27 cellular contexts compared by ENCODE assay signal in the genomic region with DNA sequence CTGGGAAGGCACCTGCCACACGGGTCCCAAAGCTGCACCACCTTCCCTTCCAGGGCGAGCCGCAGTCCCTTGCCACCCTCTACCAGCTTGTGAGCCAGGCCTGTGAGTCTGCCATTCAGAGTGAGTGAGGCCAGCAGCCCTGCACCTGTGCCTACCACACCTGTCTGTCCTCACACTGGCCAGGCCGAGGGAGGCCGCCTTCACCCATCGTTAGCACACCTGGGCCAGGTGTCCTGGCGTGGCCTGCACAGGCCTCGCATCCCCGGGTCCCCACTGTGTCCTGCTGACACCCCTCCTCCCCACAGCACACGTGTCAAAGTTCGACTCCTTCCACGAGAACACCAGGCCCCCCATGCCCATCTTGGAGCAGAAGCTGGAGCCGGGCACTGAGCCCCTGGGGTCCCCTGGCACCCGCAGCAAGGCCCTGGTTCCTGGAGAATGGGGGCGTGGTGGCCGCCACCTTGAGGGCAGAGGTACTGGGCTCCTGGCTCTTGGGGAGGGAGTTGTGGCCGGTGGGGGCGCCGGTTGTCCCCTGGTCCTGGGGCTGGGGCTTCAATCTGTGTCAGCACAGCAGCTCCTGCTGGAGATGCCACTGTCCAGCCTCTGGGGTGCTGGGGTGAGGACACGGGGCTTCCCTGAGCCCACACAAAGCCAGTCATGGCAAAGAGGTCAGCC. TPM values are rescaled to one million over a fixed set of nuclear protein-coding genes. Genes with fewer than 3 reads are reported as not detected.
A peak's percentile ranks its signal among the peaks of the same experiment; 100 is the strongest.
DNase-seq lines count a peak whose midpoint lies in the region; ATAC-seq and TF ChIP-seq lines count a peak whose summit lies in the region.
"Had no signal": no experiment of that assay in that cellular context is flagged by ENCODE, and none has a peak within 500 bp of the region (broad histone marks: within the 10 kb centered on the region; RNA-seq: fewer than 3 reads in every experiment).

No MANE protein-coding gene starts in this region.

- POLR2A ChIA-PET in CD4-positive, alpha-beta T cell (lab: Charles Lee): no interaction called here

- no peaks in the 10 kb centered on the region for H3K9me2 ChIP-seq in GM23338 (ENCODE audit: insufficient read depth)

- peaks cover 8% of the 10 kb centered on the region for H3K9me3 Mint-ChIP-seq in CD4-positive, alpha-beta T cell
- peaks cover 9% of the 10 kb centered on the region for H3K9me3 Mint-ChIP-seq in GM23338
- H3K9me3 Mint-ChIP-seq in natural killer cell: peaks cover 6 to 7% of the 10 kb centered on the region in 2 donors
- peaks cover 9% of the 10 kb centered on the region for H3K9me3 Mint-ChIP-seq in activated T-helper 2 cell treated with anti-CD3 and anti-CD28 coated beads, Interferon-gamma antibody, Interleukin-2, Interleukin-4, amounts not matched to agents 10 μg/mL and 5 μg/mL and 100 μg/mL, durations not matched to agents 14 hours and 24 hours and 36 hours

- H2AFZ ChIP-seq in GM23338: no peak overlapping the region

- no peaks in the 10 kb centered on the region for H3K27me3 ChIP-seq in CD4-positive, alpha-beta T cell (ENCODE audit: control insufficient read depth, insufficient read depth, low read length)
- no peaks in the 10 kb centered on the region for H3K27me3 ChIP-seq in GM23338 (ENCODE audit: insufficient read depth)
- H3K27me3 ChIP-seq: testis, vagina had no signal

- peaks cover 4% of the 10 kb centered on the region for H3K4me1 Mint-ChIP-seq in CD4-positive, alpha-beta T cell (ENCODE audit: low read depth)
- H3K4me1 Mint-ChIP-seq in GM23338 (peaks cover 5% of the 10 kb centered on the region), natural killer cell (peaks cover 0 to 5% of the 10 kb centered on the region in 2 donors)
- H3K4me1 Mint-ChIP-seq in activated T-helper 2 cell treated with anti-CD3 and anti-CD28 coated beads, Interferon-gamma antibody, Interleukin-2, Interleukin-4, amounts not matched to agents 10 μg/mL and 5 μg/mL and 100 μg/mL, durations not matched to agents 14 hours and 24 hours and 36 hours (ENCODE audit: low read depth): no peaks in the 10 kb centered on the region
- H3K4me1 Mint-ChIP-seq: activated CD4-positive, alpha-beta T cell treated with anti-CD3 and anti-CD28 coated beads, Interleukin-2, amount 10 ng/mL, durations not matched to agents 24 days and 14 days; activated naive CD8-positive, alpha-beta T cell treated with anti-CD3 and anti-CD28 coated beads, Interleukin-2, amount 10 ng/mL, durations not matched to agents 7 days and 5 days; activated T-helper 17 cell treated with anti-CD3 and anti-CD28 coated beads, Interleukin-2, amount 50 U/mL, for 72 hours had no signal

- intact Hi-C loops in CD4-positive, alpha-beta T cell (cut with DNase I, micrococcal nuclease): no loop called here
- intact Hi-C loops in left cardiac atrium (cut with DNase I): no loop called here
- intact Hi-C loops in natural killer cell (cut with micrococcal nuclease): no loop called here
- intact Hi-C loops in activated T-helper 2 cell treated with anti-CD3 and anti-CD28 coated beads, Interferon-gamma antibody, Interleukin-2, Interleukin-4, amounts not matched to agents 10 μg/mL and 5 μg/mL and 100 μg/mL, durations not matched to agents 14 hours and 24 hours and 36 hours (cut with micrococcal nuclease): no loop called here

- no peaks in the 10 kb centered on the region for H3K36me3 ChIP-seq in GM23338 (ENCODE audit: insufficient read depth)
- H3K36me3 ChIP-seq: vagina, WERI-Rb-1 had no signal

- DNase-seq in CD4-positive, alpha-beta T cell: no peak
- DNase-seq in GM23338 (ENCODE audit: low spot score) (no peak), left cardiac atrium (peak; percentile 19), natural killer cell (no peak), hypothalamus (lab: John Stamatoyannopoulos, UW) (no peak), dermis blood vessel endothelial cell (no peak)
- DNase-seq in activated T-helper 2 cell treated with anti-CD3 and anti-CD28 coated beads, Interferon-gamma antibody, Interleukin-2, Interleukin-4, amounts not matched to agents 10 μg/mL and 5 μg/mL and 100 μg/mL, durations not matched to agents 14 hours and 24 hours and 36 hours (ENCODE audit: low spot score): no peak
- DNase-seq: activated CD4-positive, alpha-beta T cell treated with anti-CD3 and anti-CD28 coated beads, Interleukin-2, amount 10 ng/mL, durations not matched to agents 24 days and 14 days; activated CD8-positive, alpha-beta memory T cell treated with anti-CD3 and anti-CD28 coated beads, Interleukin-2, amount 50 U/mL, for 4 hours; activated naive CD8-positive, alpha-beta T cell treated with anti-CD3 and anti-CD28 coated beads, Interleukin-2, amount 10 ng/mL, durations not matched to agents 7 days and 5 days; DMS 273 treated with DMSO at 0.1 percent for 48 hours; kidney glomerular epithelial cell; mesenchymal stem cell; NCI-H146; NCI-H510A treated with DMSO at 0.1 percent for 48 hours; stimulated activated CD4-positive, alpha-beta T cell treated with anti-CD3 and anti-CD28 coated beads, Interleukin-4, amount 100 ng/mL, for 1 hour; stimulated activated naive B cell treated with anti-CD40 and anti-IgM and Interleukin-4, amounts not matched to agents 10 μg/mL and 1 μg/mL and 100 μg/mL, for 72 hours; testis; WERI-Rb-1 had no signal

- CTCF ChIA-PET in CD4-positive, alpha-beta T cell (lab: Charles Lee): no interaction called here

- H3K4me3 ChIP-seq in GM23338: no peak overlapping the region
- H3K4me3 ChIP-seq: testis, vagina had no signal

- H3K27ac ChIP-seq in CD4-positive, alpha-beta T cell (ENCODE audit: low read depth, low read length): no peak overlapping the region
- no peak overlapping the region for H3K27ac ChIP-seq in GM23338 (ENCODE audit: low read depth)
- H3K27ac ChIP-seq: KMS-11, testis, vagina, WERI-Rb-1 had no signal

- ATAC-seq in CD4-positive, alpha-beta T cell (ENCODE audit: poor library complexity): no peak
- ATAC-seq in GM23338: peak; percentile 25
- ATAC-seq in left cardiac atrium: no peak
- no peak for ATAC-seq in natural killer cell
- ATAC-seq: activated T-helper 17 cell treated with anti-CD3 and anti-CD28 coated beads, Interleukin-2, amount 50 U/mL, for 72 hours had no signal

- H3K4me2 ChIP-seq in GM23338: no peak overlapping the region
- H3K4me2 ChIP-seq: KMS-11 had no signal

- H4K20me1 ChIP-seq in GM23338 (replicated peaks; ENCODE audit: insufficient read depth): no peaks in the 10 kb centered on the region

- no peaks in the 10 kb centered on the region; the same call in 1 of the 2 replicates for H3K4me1 ChIP-seq in GM23338 (ENCODE audit: insufficient read depth)
- H3K4me1 ChIP-seq: testis, vagina had no signal

- H3K79me2 ChIP-seq in GM23338 (replicated peaks; ENCODE audit: insufficient read depth): no peaks in the 10 kb centered on the region

- H3F3A ChIP-seq in GM23338 (replicated peaks; ENCODE audit: low read depth): no peaks in the 10 kb centered on the region

- peak overlapping the region; percentile 65 for H3K27ac Mint-ChIP-seq in CD4-positive, alpha-beta T cell
- no peak overlapping the region for H3K27ac Mint-ChIP-seq in GM23338
- H3K27ac Mint-ChIP-seq in natural killer cell: peak overlapping the region; percentile 86 to 87
- no peak overlapping the region for H3K27ac Mint-ChIP-seq in activated T-helper 2 cell treated with anti-CD3 and anti-CD28 coated beads, Interferon-gamma antibody, Interleukin-2, Interleukin-4, amounts not matched to agents 10 μg/mL and 5 μg/mL and 100 μg/mL, durations not matched to agents 14 hours and 24 hours and 36 hours
- H3K27ac Mint-ChIP-seq: activated naive CD8-positive, alpha-beta T cell treated with anti-CD3 and anti-CD28 coated beads, Interleukin-2, amount 10 ng/mL, durations not matched to agents 7 days and 5 days; activated T-helper 17 cell treated with anti-CD3 and anti-CD28 coated beads, Interleukin-2, amount 50 U/mL, for 72 hours; stimulated activated naive B cell treated with anti-CD40 and anti-IgM and Interleukin-4, amounts not matched to agents 10 μg/mL and 1 μg/mL and 100 μg/mL, for 72 hours had no signal

- no peaks in the 10 kb centered on the region for H3K36me3 Mint-ChIP-seq in CD4-positive, alpha-beta T cell (ENCODE audit: low read depth)
- peaks cover 9% of the 10 kb centered on the region for H3K36me3 Mint-ChIP-seq in GM23338 (ENCODE audit: low read depth)
- H3K36me3 Mint-ChIP-seq in natural killer cell: peaks cover 6% of the 10 kb centered on the region
- H3K36me3 Mint-ChIP-seq in activated T-helper 2 cell treated with anti-CD3 and anti-CD28 coated beads, Interferon-gamma antibody, Interleukin-2, Interleukin-4, amounts not matched to agents 10 μg/mL and 5 μg/mL and 100 μg/mL, durations not matched to agents 14 hours and 24 hours and 36 hours (ENCODE audit: low read depth): no peaks in the 10 kb centered on the region

- H3K9me3 ChIP-seq in CD4-positive, alpha-beta T cell (ENCODE audit: control insufficient read depth, low read length): peaks cover 8% of the 10 kb centered on the region
- H3K9me3 ChIP-seq: testis, vagina had no signal

- H3K27me3 Mint-ChIP-seq in CD4-positive, alpha-beta T cell: peaks cover 17% of the 10 kb centered on the region
- H3K27me3 Mint-ChIP-seq in GM23338 (ENCODE audit: insufficient read depth, low read depth, poor library complexity): peaks cover 13% of the 10 kb centered on the region
- peaks cover 6 to 12% of the 10 kb centered on the region in 2 donors for H3K27me3 Mint-ChIP-seq in natural killer cell (ENCODE audit: low read depth in 2 of 2)
- H3K27me3 Mint-ChIP-seq in activated T-helper 2 cell treated with anti-CD3 and anti-CD28 coated beads, Interferon-gamma antibody, Interleukin-2, Interleukin-4, amounts not matched to agents 10 μg/mL and 5 μg/mL and 100 μg/mL, durations not matched to agents 14 hours and 24 hours and 36 hours (ENCODE audit: low read depth): peaks cover 7% of the 10 kb centered on the region

- no peak for TF ChIP-seq CTCF in CD4-positive, alpha-beta T cell (IDR thresholded peaks at IDR 0.05)
- TF ChIP-seq CTCF in GM23338 (conservative IDR thresholded peaks at IDR 0.05; ENCODE audit: low read depth in 2 of 2): no peak; a peak in 1 of 4 replicates
- TF ChIP-seq CTCF in natural killer cell (IDR thresholded peaks at IDR 0.05): no peak

- no peak overlapping the region for H3K4me3 Mint-ChIP-seq in CD4-positive, alpha-beta T cell
- H3K4me3 Mint-ChIP-seq in GM23338 (no peak overlapping the region), natural killer cell (no peak overlapping the region)
- H3K4me3 Mint-ChIP-seq in activated T-helper 2 cell treated with anti-CD3 and anti-CD28 coated beads, Interferon-gamma antibody, Interleukin-2, Interleukin-4, amounts not matched to agents 10 μg/mL and 5 μg/mL and 100 μg/mL, durations not matched to agents 14 hours and 24 hours and 36 hours (ENCODE audit: low read depth): no peak overlapping the region
- H3K4me3 Mint-ChIP-seq: activated CD4-positive, alpha-beta T cell treated with anti-CD3 and anti-CD28 coated beads, Interleukin-2, amount 10 ng/mL, durations not matched to agents 24 days and 14 days; activated naive CD8-positive, alpha-beta T cell treated with anti-CD3 and anti-CD28 coated beads, Interleukin-2, amount 10 ng/mL, durations not matched to agents 7 days and 5 days; activated T-helper 17 cell treated with anti-CD3 and anti-CD28 coated beads, Interleukin-2, amount 50 U/mL, for 72 hours; stimulated activated naive B cell treated with anti-CD40 and anti-IgM and Interleukin-4, amounts not matched to agents 10 μg/mL and 1 μg/mL and 100 μg/mL, for 72 hours had no signal

RNA-seq across cellular contexts. Expression of a gene that starts 33.0 kb away (rescaled TPM):
- total RNA-seq in CD4-positive, alpha-beta T cell: not detected
- 1.9 and 3.9 TPM in 2 replicates for total RNA-seq in GM23338 (2014; rRNA removed; shearing (Covaris generic))
- polyA plus RNA-seq in GM23338 (2016; fragmentation: Nextera tagmentation; extraction: Ambion mirVana): 2.1 and 2.7 TPM in 2 replicates
- total RNA-seq in left cardiac atrium (under 1 TPM; 0.06 to 0.31 TPM), natural killer cell (not detected), dermis blood vessel endothelial cell (not detected in 2 replicates)
- not detected in 2 replicates for total RNA-seq in activated T-helper 2 cell treated with anti-CD3 and anti-CD28 coated beads, Interferon-gamma antibody, Interleukin-2, Interleukin-4, amounts not matched to agents 10 μg/mL and 5 μg/mL and 100 μg/mL, durations not matched to agents 14 hours and 24 hours and 36 hours
- total RNA-seq: activated CD4-positive, alpha-beta T cell treated with anti-CD3 and anti-CD28 coated beads, Interleukin-2, amount 10 ng/mL, durations not matched to agents 24 days and 14 days; activated naive CD8-positive, alpha-beta T cell treated with anti-CD3 and anti-CD28 coated beads, Interleukin-2, amount 10 ng/mL, durations not matched to agents 7 days and 5 days; activated T-helper 17 cell treated with anti-CD3 and anti-CD28 coated beads, Interleukin-2, amount 50 U/mL, for 72 hours; endothelial cell of umbilical vein; HT-29; omental fat pad; renal cortical epithelial cell; T-helper 2 cell treated with Interferon-gamma antibody and Interleukin-4, amounts not matched to agents 100 ng/mL and 5 ng/mL, for 36 hours had no signal
- polyA plus RNA-seq: endothelial cell of umbilical vein had no signal

RNA-seq across cellular contexts. Expression of a gene that starts 35.2 kb away (rescaled TPM):
- total RNA-seq in CD4-positive, alpha-beta T cell: under 1 TPM in 1 of 2 experiments, not detected in 1; 0.03 TPM
- 0.28 and 0.43 TPM in 2 replicates for total RNA-seq in GM23338 (2014; rRNA removed; shearing (Covaris generic))
- 0.59 and 0.79 TPM in 2 replicates for polyA plus RNA-seq in GM23338 (2016; fragmentation: Nextera tagmentation; extraction: Ambion mirVana)
- total RNA-seq in left cardiac atrium (not detected), natural killer cell (under 1 TPM in 2 of 3 donors, not detected in 1; 0.12 to 0.33 TPM), dermis blood vessel endothelial cell (under 0.01 TPM in 1 of 2 replicates, not detected in the other)
- not detected in 2 replicates for total RNA-seq in activated T-helper 2 cell treated with anti-CD3 and anti-CD28 coated beads, Interferon-gamma antibody, Interleukin-2, Interleukin-4, amounts not matched to agents 10 μg/mL and 5 μg/mL and 100 μg/mL, durations not matched to agents 14 hours and 24 hours and 36 hours
- total RNA-seq: activated CD4-positive, alpha-beta T cell treated with anti-CD3 and anti-CD28 coated beads, Interleukin-2, amount 10 ng/mL, durations not matched to agents 24 days and 14 days; endothelial cell of umbilical vein; omental fat pad; renal cortical epithelial cell; T-helper 2 cell treated with Interferon-gamma antibody and Interleukin-4, amounts not matched to agents 100 ng/mL and 5 ng/mL, for 36 hours; vagina had no signal
- polyA plus RNA-seq: endothelial cell of umbilical vein had no signal

RNA-seq across cellular contexts. Expression of a gene that starts 55.5 kb away (rescaled TPM):
- total RNA-seq in CD4-positive, alpha-beta T cell: 100 to 1,000 TPM; 120 TPM
- total RNA-seq in GM23338 (2014; rRNA removed; shearing (Covaris generic)): 88.8 and 95.5 TPM in 2 replicates
- polyA plus RNA-seq in GM23338 (2016; fragmentation: Nextera tagmentation; extraction: Ambion mirVana): 40.6 and 41.5 TPM in 2 replicates
- total RNA-seq in left cardiac atrium: 10 to 100 TPM; 32.1 to 50.3 TPM
- 100 to 1,000 TPM; 118 to 138 (median 127) TPM for total RNA-seq in natural killer cell
- total RNA-seq in activated T-helper 2 cell treated with anti-CD3 and anti-CD28 coated beads, Interferon-gamma antibody, Interleukin-2, Interleukin-4, amounts not matched to agents 10 μg/mL and 5 μg/mL and 100 μg/mL, durations not matched to agents 14 hours and 24 hours and 36 hours: 93.8 and 94.4 TPM in 2 replicates
- total RNA-seq in dermis blood vessel endothelial cell: 60.0 and 70.8 TPM in 2 replicates

Comparison
In these comparisons a context has a peak if more than half of its experiments do, and no peak if none do; other contexts are left out.
1. H3K27ac Mint-ChIP-seq: peak in CD4-positive, alpha-beta T cell (single experiment) and natural killer cell (2 of 2); none in GM23338 (single experiment) and activated T-helper 2 cell treated with anti-CD3 and anti-CD28 coated beads, Interferon-gamma antibody, Interleukin-2, Interleukin-4, amounts not matched to agents 10 μg/mL and 5 μg/mL and 100 μg/mL, durations not matched to agents 14 hours and 24 hours and 36 hours (single experiment).